ENCODE assay signal across 8 cellular contexts in genomic region chr19:10961763-10962536, GRCh38. TPM values are rescaled to one million over a fixed set of nuclear protein-coding genes. Genes with fewer than 3 reads are reported as not detected.
A peak's percentile ranks its signal among the peaks of the same experiment; 100 is the strongest.
DNase-seq lines count a peak whose midpoint lies in the region; ATAC-seq and TF ChIP-seq lines count a peak whose summit lies in the region.

No MANE protein-coding gene starts in this region.

- WGBS in right cardiac atrium = 27% methylated on average over 18 of the region's 18 CpGs
- WGBS in spleen, 5 donors = 33 to 42% (median 34%) methylated on average over 18 of the region's 18 CpGs

- intact Hi-C loops in right cardiac atrium (cut with DNase I) (no loop called here), spleen (cut with DNase I; ENCODE audit: low total_unique reads) (no loop called here)

- peak overlapping the region; percentile 83 for H3K27ac Mint-ChIP-seq in activated naive CD4-positive, alpha-beta T cell treated with anti-CD3 and anti-CD28 coated beads, Interleukin-2, amount 50 U/mL, for 24 hours

- no peaks in the 10 kb centered on the region for H3K9me3 ChIP-seq in right cardiac atrium (ENCODE audit: control insufficient read depth, low read length)
- H3K9me3 ChIP-seq in spleen = no peaks in the 10 kb centered on the region

- TF ChIP-seq POLR2A in spleen (IDR thresholded peaks at IDR 0.05) = no peak

- H3K4me3 Mint-ChIP-seq in activated naive CD4-positive, alpha-beta T cell treated with anti-CD3 and anti-CD28 coated beads, Interleukin-2, amount 50 U/mL, for 24 hours = peak overlapping the region; percentile 93

- H3K36me3 ChIP-seq in spleen = no peaks in the 10 kb centered on the region

- H3K4me1 ChIP-seq in right cardiac atrium (ENCODE audit: control insufficient read depth, insufficient read depth, low read length) = peaks cover 3% of the 10 kb centered on the region
- peaks cover 21 to 67% (median 45%) of the 10 kb centered on the region in 6 donors for H3K4me1 ChIP-seq in spleen

- H3K4me3 ChIP-seq in WI38 (ENCODE audit: low read depth, low read length) = peak overlapping the region; percentile 91
- peak overlapping the region; percentile 96 for H3K4me3 ChIP-seq in right cardiac atrium (ENCODE audit: low read length)
- H3K4me3 ChIP-seq in spleen = peak overlapping the region; percentile 50 to 92 (median 82)

- H3K27me3 Mint-ChIP-seq in activated naive CD4-positive, alpha-beta T cell treated with anti-CD3 and anti-CD28 coated beads, Interleukin-2, amount 50 U/mL, for 24 hours = no peaks in the 10 kb centered on the region

- peaks cover 3% of the 10 kb centered on the region for H3K36me3 Mint-ChIP-seq in activated naive CD4-positive, alpha-beta T cell treated with anti-CD3 and anti-CD28 coated beads, Interleukin-2, amount 50 U/mL, for 24 hours

- no peaks in the 10 kb centered on the region for H3K9me3 Mint-ChIP-seq in activated naive CD4-positive, alpha-beta T cell treated with anti-CD3 and anti-CD28 coated beads, Interleukin-2, amount 50 U/mL, for 24 hours

- no peak for ATAC-seq in right cardiac atrium

- no peaks in the 10 kb centered on the region for H3K27me3 ChIP-seq in right cardiac atrium (ENCODE audit: control insufficient read depth, insufficient read depth)
- H3K27me3 ChIP-seq in spleen (replicated peaks in 1 of 7) = no peaks in the 10 kb centered on the region

- no peak for DNase-seq in activated naive CD4-positive, alpha-beta T cell treated with Interleukin-2 at 50 U/mL for 16 hours
- peak in 1 of 3 donors; percentile 31 for DNase-seq in right cardiac atrium
- DNase-seq in spleen = no peak
- DNase-seq in NOMO-1 treated with DMSO at 0.1 percent for 48 hours (lab: John Stamatoyannopoulos, UW; ENCODE audit: unreplicated experiment) = no peak
- DNase-seq in AG20443 (ENCODE audit: low spot score) = no peak
- no peak for DNase-seq in NCI-H1105 (lab: John Stamatoyannopoulos, UW)

- TF ChIP-seq CTCF in WI38 (IDR thresholded peaks at IDR 0.05; ENCODE audit: low read depth, low read length) = no peak
- TF ChIP-seq CTCF in spleen (IDR thresholded peaks at IDR 0.05 in 8 of 11, conservative IDR thresholded peaks at IDR 0.05 in 3 of 11) = no peak

- H3K4me1 Mint-ChIP-seq in activated naive CD4-positive, alpha-beta T cell treated with anti-CD3 and anti-CD28 coated beads, Interleukin-2, amount 50 U/mL, for 24 hours = peaks cover 49% of the 10 kb centered on the region

- H3K27ac ChIP-seq in right cardiac atrium (ENCODE audit: low read length) = peak overlapping the region; percentile 91
- peak overlapping the region; percentile 74 to 97 (median 94) for H3K27ac ChIP-seq in spleen

RNA-seq across cellular contexts. Expression of gene SMARCA4, which starts 1.1 kb away (rescaled TPM):
- total RNA-seq in right cardiac atrium (10 to 100 TPM; 33.1 to 49.6 (median 45.6) TPM), spleen (10 to 100 TPM; 61.5 to 95.6 (median 67.0) TPM)
- polyA plus RNA-seq in right cardiac atrium (39.7 TPM), spleen (10 to 100 TPM; 41.6 to 69.6 (median 58.4) TPM)

RNA-seq across cellular contexts. Expression of gene TIMM29, which starts 33.3 kb away (rescaled TPM):
- total RNA-seq in right cardiac atrium (10 to 100 TPM; 12.2 to 14.5 (median 13.0) TPM), spleen (10 to 100 TPM; 18.0 to 24.3 (median 21.3) TPM)
- polyA plus RNA-seq in right cardiac atrium (14.1 TPM), spleen (10 to 100 TPM in 2 of 3 donors, 1 to 10 TPM in 1; 6.8 to 15.1 (median 12.9) TPM)

RNA-seq across cellular contexts. Expression of gene YIPF2, which starts 33.5 kb away (rescaled TPM):
- total RNA-seq in right cardiac atrium = 10 to 100 TPM; 19.3 to 25.5 (median 24.4) TPM
- polyA plus RNA-seq in right cardiac atrium = 26.5 TPM
- 10 to 100 TPM; 24.1 to 42.3 (median 29.8) TPM for total RNA-seq in spleen
- 10 to 100 TPM; 12.5 to 28.6 (median 16.8) TPM for polyA plus RNA-seq in spleen
